In genomic region chr9:135468866-135469521, GRCh38 we compare ENCODE assay signal across 10 cellular contexts. TPM values are rescaled to one million over a fixed set of nuclear protein-coding genes. Genes with fewer than 3 reads are reported as not detected.
A peak's percentile ranks its signal among the peaks of the same experiment; 100 is the strongest.
DNase-seq lines count a peak whose midpoint lies in the region; ATAC-seq and TF ChIP-seq lines count a peak whose summit lies in the region.
"Had no signal": no experiment of that assay in that cellular context is flagged by ENCODE, and none has a peak within 500 bp of the region (broad histone marks: within the 10 kb centered on the region; RNA-seq: fewer than 3 reads in every experiment).

No MANE protein-coding gene starts in this region.

- H3K27ac Mint-ChIP-seq in activated CD4-positive, alpha-beta memory T cell treated with anti-CD3 and anti-CD28 coated beads, Interleukin-2, amount 10 ng/mL, durations not matched to agents 7 days and 5 days = peak overlapping the region; percentile 88

- POLR2A ChIA-PET in activated CD4-positive, alpha-beta memory T cell treated with anti-CD3 and anti-CD28 coated beads, Interleukin-2, amount 10 ng/mL, durations not matched to agents 7 days and 5 days (lab: Charles Lee) = interaction anchor here (0.9 to 2.2 kb wide), 5 partner anchors 9 to 109 kb away, joined by 3 to 10 read pairs (median 5); partner anchors contain the start of gene MRPS2

- H3K4me1 Mint-ChIP-seq in activated CD4-positive, alpha-beta memory T cell treated with anti-CD3 and anti-CD28 coated beads, Interleukin-2, amount 10 ng/mL, durations not matched to agents 7 days and 5 days = peaks cover 46% of the 10 kb centered on the region

- no peaks in the 10 kb centered on the region for H3K9me3 Mint-ChIP-seq in activated CD4-positive, alpha-beta memory T cell treated with anti-CD3 and anti-CD28 coated beads, Interleukin-2, amount 10 ng/mL, durations not matched to agents 7 days and 5 days

- peaks cover 11% of the 10 kb centered on the region for H3K27me3 Mint-ChIP-seq in activated CD4-positive, alpha-beta memory T cell treated with anti-CD3 and anti-CD28 coated beads, Interleukin-2, amount 10 ng/mL, durations not matched to agents 7 days and 5 days

- H3K4me3 Mint-ChIP-seq in activated CD4-positive, alpha-beta memory T cell treated with anti-CD3 and anti-CD28 coated beads, Interleukin-2, amount 10 ng/mL, durations not matched to agents 7 days and 5 days = peak overlapping the region; percentile 62

- H3K4me3 ChIP-seq in foreskin fibroblast (ENCODE audit: low read depth in 1 of 2, low read length in 2 of 2) = peak overlapping the region; percentile 19 to 30

- no peak for TF ChIP-seq CTCF in foreskin fibroblast (IDR thresholded peaks at IDR 0.05; ENCODE audit: low read depth, low read length)

- peaks cover 9% of the 10 kb centered on the region for H3K36me3 Mint-ChIP-seq in activated CD4-positive, alpha-beta memory T cell treated with anti-CD3 and anti-CD28 coated beads, Interleukin-2, amount 10 ng/mL, durations not matched to agents 7 days and 5 days (ENCODE audit: low read depth)

- CTCF ChIA-PET in activated CD4-positive, alpha-beta memory T cell treated with anti-CD3 and anti-CD28 coated beads, Interleukin-2, amount 10 ng/mL, durations not matched to agents 7 days and 5 days (lab: Charles Lee) = interaction anchor here (1.3 to 1.4 kb wide), 2 partner anchors 31 to 36 kb away, joined by 3 to 4 read pairs; partner anchors contain the start of gene MRPS2

- peak; percentile 77 for ATAC-seq in stimulated activated naive CD8-positive, alpha-beta T cell treated with anti-CD3 and anti-CD28 coated beads, Interleukin-15, Interleukin-2, amounts not matched to agents 100 U/mL and 50 U/mL, for 24 hours
- ATAC-seq in HG02588 (IDR thresholded peaks at IDR 0.05; ENCODE audit: unreplicated experiment) (no peak), GM21360 (IDR thresholded peaks at IDR 0.05; ENCODE audit: unreplicated experiment) (no peak), GM19467 (IDR thresholded peaks at IDR 0.05; ENCODE audit: unreplicated experiment) (no peak)

- DNase-seq in activated naive CD4-positive, alpha-beta T cell treated with Interleukin-2 at 50 U/mL for 16 hours = peak; percentile 80
- DNase-seq in activated naive CD4-positive, alpha-beta T cell (lab: John Stamatoyannopoulos, UW) = no peak
- DNase-seq in activated CD4-positive, alpha-beta memory T cell treated with anti-CD3 and anti-CD28 coated beads, Interleukin-2, amount 10 ng/mL, durations not matched to agents 7 days and 5 days = peak; percentile 85
- DNase-seq in foreskin fibroblast = peak; percentile 45 to 79
- peak; percentile 55 for DNase-seq in stimulated activated naive CD8-positive, alpha-beta T cell treated with anti-CD3 and anti-CD28 coated beads, Interleukin-15, Interleukin-2, amounts not matched to agents 100 U/mL and 50 U/mL, for 24 hours
- DNase-seq: kidney glomerular epithelial cell, NCI-H82 had no signal

RNA-seq across cellular contexts. Expression of gene PPP1R26, which starts 10.6 kb away (rescaled TPM):
- 1 to 10 TPM; 2.9 to 4.7 TPM for total RNA-seq in activated CD4-positive, alpha-beta memory T cell treated with anti-CD3 and anti-CD28 coated beads, Interleukin-2, amount 10 ng/mL, durations not matched to agents 7 days and 5 days

RNA-seq across cellular contexts. Expression of gene MRPS2, which starts 31.5 kb away (rescaled TPM):
- total RNA-seq in activated CD4-positive, alpha-beta memory T cell treated with anti-CD3 and anti-CD28 coated beads, Interleukin-2, amount 10 ng/mL, durations not matched to agents 7 days and 5 days = 10 to 100 TPM; 33.8 to 37.5 TPM

RNA-seq across cellular contexts. Expression of gene LCN1, which starts 52.2 kb away (rescaled TPM):
- total RNA-seq in activated CD4-positive, alpha-beta memory T cell treated with anti-CD3 and anti-CD28 coated beads, Interleukin-2, amount 10 ng/mL, durations not matched to agents 7 days and 5 days = not detected

Comparison
In these comparisons a context has a peak if more than half of its experiments do, and no peak if none do; other contexts are left out.
1. DNase-seq: peak in activated naive CD4-positive, alpha-beta T cell treated with Interleukin-2 at 50 U/mL for 16 hours (single experiment), activated CD4-positive, alpha-beta memory T cell treated with anti-CD3 and anti-CD28 coated beads, Interleukin-2, amount 10 ng/mL, durations not matched to agents 7 days and 5 days (single experiment), foreskin fibroblast (2 of 2) and stimulated activated naive CD8-positive, alpha-beta T cell treated with anti-CD3 and anti-CD28 coated beads, Interleukin-15, Interleukin-2, amounts not matched to agents 100 U/mL and 50 U/mL, for 24 hours (single experiment); none in activated naive CD4-positive, alpha-beta T cell (0 of 4).